16 cellular contexts compared by ENCODE assay signal in genomic region chr2:211132586-211132985, GRCh38.
DNase-seq lines count a peak whose midpoint lies in the region; ATAC-seq and TF ChIP-seq lines count a peak whose summit lies in the region.
"Had no signal": no experiment of that assay in that cellular context is flagged by ENCODE, and none has a peak within 500 bp of the region (broad histone marks: within the 10 kb centered on the region; RNA-seq: fewer than 3 reads in every experiment).

No MANE protein-coding gene starts in this region.

- H3K9ac ChIP-seq in Karpas-422 (ENCODE audit: low read length) = no peak overlapping the region

- no peaks in the 10 kb centered on the region for H4K20me1 ChIP-seq in Karpas-422 (ENCODE audit: insufficient read depth, low read depth, low read length)

- POLR2A ChIA-PET in RWPE1 (lab: Yijun Ruan, JAX; ENCODE audit: low non-redundant PET) = interaction anchor here (0.6 kb wide), 1 partner anchor 521 kb away, joined by 3 read pairs; no protein-coding TSS in a partner anchor

- no peaks in the 10 kb centered on the region for H3K79me2 ChIP-seq in Karpas-422 (ENCODE audit: low read length)

- no peaks in the 10 kb centered on the region for H3K36me3 ChIP-seq in Karpas-422 (ENCODE audit: insufficient read depth, low read length)
- H3K36me3 ChIP-seq: ascending aorta had no signal

- no peak for ATAC-seq in HG03039 (IDR thresholded peaks at IDR 0.05; ENCODE audit: unreplicated experiment)
- ATAC-seq: activated T-cell treated with anti-CD3 and anti-CD28 coated beads, Interleukin-2, amount 50 U/mL, for 4 hours; mucosa of descending colon had no signal

- no peak overlapping the region for H3K4me2 ChIP-seq in Karpas-422 (ENCODE audit: low read depth, low read length, poor library complexity, severe bottlenecking)

- no peak for TF ChIP-seq CTCF in RWPE1 (conservative IDR thresholded peaks at IDR 0.05; ENCODE audit: low read depth)
- TF ChIP-seq CTCF in fibroblast of pulmonary artery (IDR thresholded peaks at IDR 0.05; ENCODE audit: low read length, missing control alignments) = no peak

- H3K4me3 ChIP-seq in fibroblast of pulmonary artery (replicated peaks; ENCODE audit: low read depth, low read length) = no peak overlapping the region
- no peak overlapping the region for H3K4me3 ChIP-seq in Karpas-422 (ENCODE audit: low read length)
- H3K4me3 ChIP-seq: ascending aorta, mucosa of descending colon had no signal

- H2AFZ ChIP-seq in Karpas-422 (ENCODE audit: low read length) = no peak overlapping the region

- H3K4me1 ChIP-seq in Karpas-422 (ENCODE audit: low read length) = no peaks in the 10 kb centered on the region
- H3K4me1 ChIP-seq: ascending aorta had no signal

- H3K9me2 ChIP-seq in Karpas-422 (replicated peaks; ENCODE audit: insufficient read depth, low read length) = no peaks in the 10 kb centered on the region

- no peaks in the 10 kb centered on the region for H3K27me3 ChIP-seq in Karpas-422 (ENCODE audit: low read length)
- H3K27me3 ChIP-seq: ascending aorta had no signal

- no peak overlapping the region for H3K27ac ChIP-seq in RWPE1
- no peak overlapping the region for H3K27ac ChIP-seq in Karpas-422 (ENCODE audit: low read length)
- H3K27ac ChIP-seq: ascending aorta had no signal

- peak; percentile 18 for DNase-seq in EL
- peak; percentile 0 for DNase-seq in RWPE1 (ENCODE audit: low spot score)
- peak; percentile 63 for DNase-seq in fibroblast of pulmonary artery (ENCODE audit: low read depth)
- peak; percentile 22 for DNase-seq in renal cortical epithelial cell (ENCODE audit: low read depth)
- no peak for DNase-seq in activated naive CD4-positive, alpha-beta T cell treated with Interleukin-2 at 50 U/mL for 16 hours
- no peak for DNase-seq in Karpas-422
- DNase-seq: activated naive CD4-positive, alpha-beta T cell treated with anti-CD3 and anti-CD28 coated beads, Interleukin-2, amount 50 U/mL, for 16 hours; activated T-cell treated with anti-CD3 and anti-CD28 coated beads, Interleukin-2, amount 50 U/mL, for 4 hours; CD4-positive, alpha-beta memory T cell; DMS53; endodermal cell; head of caudate nucleus; mucosa of descending colon; NCI-H748 treated with DMSO at 0.1 percent for 48 hours had no signal

- CTCF ChIA-PET in RWPE1 (lab: Yijun Ruan, JAX) = interaction anchor here (0.6 to 1.3 kb wide), 2 partner anchors 25 to 955 kb away, joined by 3 to 5 read pairs; no protein-coding TSS in a partner anchor

- H3K9me3 ChIP-seq in Karpas-422 (ENCODE audit: low read length) = no peaks in the 10 kb centered on the region
- H3K9me3 ChIP-seq: ascending aorta, mucosa of descending colon had no signal

Comparison
In these comparisons a context has a peak if more than half of its experiments do, and no peak if none do; other contexts are left out.
1. DNase-seq: peak in EL (single experiment), RWPE1 (single experiment), fibroblast of pulmonary artery (single experiment) and renal cortical epithelial cell (single experiment); none in activated naive CD4-positive, alpha-beta T cell treated with Interleukin-2 at 50 U/mL for 16 hours (single experiment) and Karpas-422 (single experiment).